In the genomic region with DNA sequence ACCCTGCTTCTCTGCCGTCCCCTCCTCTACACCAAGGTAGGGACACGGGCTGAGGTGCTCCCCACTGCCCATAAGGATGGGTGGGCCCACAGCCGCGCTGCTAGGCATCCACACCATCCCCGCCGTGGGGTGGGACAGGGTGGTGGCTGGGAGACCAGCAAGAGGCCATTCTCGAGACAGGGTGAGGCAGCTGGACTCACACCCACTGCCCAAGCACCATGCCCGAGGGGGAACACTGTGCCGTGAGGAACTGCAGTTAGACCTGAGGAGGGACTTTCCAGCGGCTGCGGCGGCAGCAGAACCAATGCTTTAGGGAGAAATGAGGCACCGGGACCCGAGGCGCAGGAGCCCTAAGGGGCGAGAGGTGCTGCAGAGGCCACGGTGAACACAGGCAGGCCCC, we compare ENCODE assay signal across 2 cellular contexts.
TF ChIP-seq lines count a peak whose summit lies in the region.

No MANE protein-coding gene starts in this region.

TF ChIP-seq in HEK293, 187 proteins besides CTCF, POLR2A, EP300 and RAD21:
- TF ChIP-seq, protein P1, sequence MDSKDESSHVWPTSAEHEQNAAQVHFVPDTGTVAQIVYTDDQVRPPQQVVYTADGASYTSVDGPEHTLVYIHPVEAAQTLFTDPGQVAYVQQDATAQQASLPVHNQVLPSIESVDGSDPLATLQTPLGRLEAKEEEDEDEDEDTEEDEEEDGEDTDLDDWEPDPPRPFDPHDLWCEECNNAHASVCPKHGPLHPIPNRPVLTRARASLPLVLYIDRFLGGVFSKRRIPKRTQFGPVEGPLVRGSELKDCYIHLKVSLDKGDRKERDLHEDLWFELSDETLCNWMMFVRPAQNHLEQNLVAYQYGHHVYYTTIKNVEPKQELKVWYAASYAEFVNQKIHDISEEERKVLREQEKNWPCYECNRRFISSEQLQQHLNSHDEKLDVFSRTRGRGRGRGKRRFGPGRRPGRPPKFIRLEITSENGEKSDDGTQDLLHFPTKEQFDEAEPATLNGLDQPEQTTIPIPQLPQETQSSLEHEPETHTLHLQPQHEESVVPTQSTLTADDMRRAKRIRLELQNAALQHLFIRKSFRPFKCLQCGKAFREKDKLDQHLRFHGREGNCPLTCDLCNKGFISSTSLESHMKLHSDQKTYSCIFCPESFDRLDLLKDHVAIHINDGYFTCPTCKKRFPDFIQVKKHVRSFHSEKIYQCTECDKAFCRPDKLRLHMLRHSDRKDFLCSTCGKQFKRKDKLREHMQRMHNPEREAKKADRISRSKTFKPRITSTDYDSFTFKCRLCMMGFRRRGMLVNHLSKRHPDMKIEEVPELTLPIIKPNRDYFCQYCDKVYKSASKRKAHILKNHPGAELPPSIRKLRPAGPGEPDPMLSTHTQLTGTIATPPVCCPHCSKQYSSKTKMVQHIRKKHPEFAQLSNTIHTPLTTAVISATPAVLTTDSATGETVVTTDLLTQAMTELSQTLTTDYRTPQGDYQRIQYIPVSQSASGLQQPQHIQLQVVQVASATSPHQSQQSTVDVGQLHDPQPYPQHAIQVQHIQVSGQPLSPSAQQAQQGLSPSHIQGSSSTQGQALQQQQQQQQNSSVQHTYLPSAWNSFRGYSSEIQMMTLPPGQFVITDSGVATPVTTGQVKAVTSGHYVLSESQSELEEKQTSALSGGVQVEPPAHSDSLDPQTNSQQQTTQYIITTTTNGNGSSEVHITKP (tag by site-specific recombination; IDR thresholded peaks at IDR 0.05), result no peak
- peak; percentile 33; the same call in 1 of the 2 replicates for TF ChIP-seq ZFP69B (tag by site-specific recombination; IDR thresholded peaks at IDR 0.05)
- TF ChIP-seq, protein P2, sequence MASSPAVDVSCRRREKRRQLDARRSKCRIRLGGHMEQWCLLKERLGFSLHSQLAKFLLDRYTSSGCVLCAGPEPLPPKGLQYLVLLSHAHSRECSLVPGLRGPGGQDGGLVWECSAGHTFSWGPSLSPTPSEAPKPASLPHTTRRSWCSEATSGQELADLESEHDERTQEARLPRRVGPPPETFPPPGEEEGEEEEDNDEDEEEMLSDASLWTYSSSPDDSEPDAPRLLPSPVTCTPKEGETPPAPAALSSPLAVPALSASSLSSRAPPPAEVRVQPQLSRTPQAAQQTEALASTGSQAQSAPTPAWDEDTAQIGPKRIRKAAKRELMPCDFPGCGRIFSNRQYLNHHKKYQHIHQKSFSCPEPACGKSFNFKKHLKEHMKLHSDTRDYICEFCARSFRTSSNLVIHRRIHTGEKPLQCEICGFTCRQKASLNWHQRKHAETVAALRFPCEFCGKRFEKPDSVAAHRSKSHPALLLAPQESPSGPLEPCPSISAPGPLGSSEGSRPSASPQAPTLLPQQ (tag by site-specific recombination; IDR thresholded peaks at IDR 0.05), result peak; percentile 24; the same call in 1 of the 2 replicates
- TF ChIP-seq, protein P3, sequence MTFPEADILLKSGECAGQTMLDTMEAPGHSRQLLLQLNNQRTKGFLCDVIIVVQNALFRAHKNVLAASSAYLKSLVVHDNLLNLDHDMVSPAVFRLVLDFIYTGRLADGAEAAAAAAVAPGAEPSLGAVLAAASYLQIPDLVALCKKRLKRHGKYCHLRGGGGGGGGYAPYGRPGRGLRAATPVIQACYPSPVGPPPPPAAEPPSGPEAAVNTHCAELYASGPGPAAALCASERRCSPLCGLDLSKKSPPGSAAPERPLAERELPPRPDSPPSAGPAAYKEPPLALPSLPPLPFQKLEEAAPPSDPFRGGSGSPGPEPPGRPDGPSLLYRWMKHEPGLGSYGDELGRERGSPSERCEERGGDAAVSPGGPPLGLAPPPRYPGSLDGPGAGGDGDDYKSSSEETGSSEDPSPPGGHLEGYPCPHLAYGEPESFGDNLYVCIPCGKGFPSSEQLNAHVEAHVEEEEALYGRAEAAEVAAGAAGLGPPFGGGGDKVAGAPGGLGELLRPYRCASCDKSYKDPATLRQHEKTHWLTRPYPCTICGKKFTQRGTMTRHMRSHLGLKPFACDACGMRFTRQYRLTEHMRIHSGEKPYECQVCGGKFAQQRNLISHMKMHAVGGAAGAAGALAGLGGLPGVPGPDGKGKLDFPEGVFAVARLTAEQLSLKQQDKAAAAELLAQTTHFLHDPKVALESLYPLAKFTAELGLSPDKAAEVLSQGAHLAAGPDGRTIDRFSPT (tag by site-specific recombination; IDR thresholded peaks at IDR 0.05), result 0 out of 2 replicates have a peak, but pooled peaks have one; percentile 38

TF ChIP-seq in K562, 482 proteins besides CTCF, POLR2A, EP300 and RAD21:
- TF ChIP-seq, protein P4, sequence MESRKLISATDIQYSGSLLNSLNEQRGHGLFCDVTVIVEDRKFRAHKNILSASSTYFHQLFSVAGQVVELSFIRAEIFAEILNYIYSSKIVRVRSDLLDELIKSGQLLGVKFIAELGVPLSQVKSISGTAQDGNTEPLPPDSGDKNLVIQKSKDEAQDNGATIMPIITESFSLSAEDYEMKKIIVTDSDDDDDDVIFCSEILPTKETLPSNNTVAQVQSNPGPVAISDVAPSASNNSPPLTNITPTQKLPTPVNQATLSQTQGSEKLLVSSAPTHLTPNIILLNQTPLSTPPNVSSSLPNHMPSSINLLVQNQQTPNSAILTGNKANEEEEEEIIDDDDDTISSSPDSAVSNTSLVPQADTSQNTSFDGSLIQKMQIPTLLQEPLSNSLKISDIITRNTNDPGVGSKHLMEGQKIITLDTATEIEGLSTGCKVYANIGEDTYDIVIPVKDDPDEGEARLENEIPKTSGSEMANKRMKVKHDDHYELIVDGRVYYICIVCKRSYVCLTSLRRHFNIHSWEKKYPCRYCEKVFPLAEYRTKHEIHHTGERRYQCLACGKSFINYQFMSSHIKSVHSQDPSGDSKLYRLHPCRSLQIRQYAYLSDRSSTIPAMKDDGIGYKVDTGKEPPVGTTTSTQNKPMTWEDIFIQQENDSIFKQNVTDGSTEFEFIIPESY (CRISPR knock-in tag; IDR thresholded peaks at IDR 0.05), result peak; percentile 39; the same call in 1 of the 2 replicates
- TF ChIP-seq ZNF311 (CRISPR knock-in tag; IDR thresholded peaks at IDR 0.05) (no peak), ZNF316 (IDR thresholded peaks at IDR 0.05) (no peak)
